22 cellular contexts compared by ENCODE assay signal in the genomic region with DNA sequence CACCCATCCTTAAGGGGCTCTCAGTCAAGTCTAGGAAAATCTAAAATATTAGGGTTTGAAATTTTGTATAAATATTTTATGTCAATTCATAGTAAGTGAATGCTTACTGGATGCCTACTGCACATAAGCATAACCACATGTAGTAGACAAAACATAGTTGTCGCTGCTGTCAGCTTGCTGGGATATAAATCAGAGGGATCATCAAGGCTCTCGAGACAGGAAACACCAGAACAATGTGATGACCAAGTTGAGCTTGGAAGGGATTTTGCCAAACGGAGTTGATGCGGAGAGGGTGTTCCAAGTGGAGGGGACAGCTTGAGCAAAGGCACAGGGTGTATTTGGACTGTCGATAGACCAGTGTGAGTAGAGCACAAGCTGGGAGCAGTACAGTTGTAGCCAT.
DNase-seq lines count a peak whose midpoint lies in the region; ATAC-seq, FAIRE-seq and TF ChIP-seq lines count a peak whose summit lies in the region.
"Had no signal": no experiment of that assay in that cellular context is flagged by ENCODE, and none has a peak within 500 bp of the region (broad histone marks: within the 10 kb centered on the region; RNA-seq: fewer than 3 reads in every experiment).

No MANE protein-coding gene starts in this region.

- H3K27me3 ChIP-seq in fibroblast of lung (ENCODE audit: control insufficient read depth, insufficient read depth, low read length) (no peaks in the 10 kb centered on the region), skeletal muscle satellite cell (ENCODE audit: control insufficient read depth, insufficient read depth, low read length) (no peaks in the 10 kb centered on the region)
- H3K27me3 ChIP-seq: neutrophil, upper lobe of left lung had no signal

- H3K4me1 ChIP-seq in fibroblast of lung (ENCODE audit: control insufficient read depth, extremely low read depth, insufficient read depth, low read length) = peaks cover 15% of the 10 kb centered on the region
- H3K4me1 ChIP-seq in skeletal muscle satellite cell (ENCODE audit: control insufficient read depth, insufficient read depth, low read length) = peaks cover 38% of the 10 kb centered on the region
- H3K4me1 ChIP-seq: Caco-2, HAP-1 had no signal

- no peak overlapping the region for H3K9ac ChIP-seq in fibroblast of lung (ENCODE audit: insufficient read depth, low read length)
- peak overlapping the region; percentile 58 for H3K9ac ChIP-seq in skeletal muscle satellite cell (ENCODE audit: low read depth, low read length)

- H3K79me2 ChIP-seq in fibroblast of lung (ENCODE audit: control insufficient read depth, insufficient read depth, low read length) = peaks cover 7% of the 10 kb centered on the region

- DNase-seq in ELR (ENCODE audit: low read depth) (peak; percentile 29), fibroblast of lung (ENCODE audit: low read depth in 2 of 2) (peak; percentile 26 to 60), NCI-H187 treated with DMSO at 0.1 percent for 48 hours (lab: John Stamatoyannopoulos, UW) (no peak), H54 (ENCODE audit: insufficient read length, low spot score) (no peak), DMS153 treated with DMSO at 0.1 percent for 48 hours (lab: John Stamatoyannopoulos, UW; ENCODE audit: unreplicated experiment) (no peak)
- DNase-seq: activated CD4-positive, alpha-beta T cell treated with anti-CD3 and anti-CD28 coated beads, Interleukin-2, amount 50 U/mL, for 1 hour; activated gamma-delta T cell; Caco-2; erythroblast; NCI-H146; NCI-H2171; NCI-H526; Right ventricle myocardium superior; stimulated activated CD8-positive, alpha-beta memory T cell treated with anti-CD3 and anti-CD28 coated beads, Interleukin-4, amount 100 ng/mL, for 48 hours; T-helper 1 cell; upper lobe of left lung had no signal

- TF ChIP-seq CTCF in fibroblast of lung (conservative IDR thresholded peaks at IDR 0.05 in 1 of 2, IDR thresholded peaks at IDR 0.05 in 1 of 2; ENCODE audit: low read depth in 1 of 2, low read length in 2 of 2) = no peak

- TF ChIP-seq POLR2A in H54 (IDR thresholded peaks at IDR 0.05; ENCODE audit: low read depth, low read length) = no peak

- H3K4me2 ChIP-seq in fibroblast of lung (ENCODE audit: extremely low read depth, insufficient read depth, low read length) (no peak overlapping the region), skeletal muscle satellite cell (ENCODE audit: low read length) (no peak overlapping the region)

- no peak overlapping the region for H2AFZ ChIP-seq in fibroblast of lung (ENCODE audit: low read length)

- H3K4me3 ChIP-seq in fibroblast of lung (replicated peaks in 1 of 4; ENCODE audit: control extremely low read depth in 1 of 4, insufficient read depth in 1 of 4, low read depth in 3 of 4, low read length in 4 of 4) = no peak overlapping the region
- no peak overlapping the region for H3K4me3 ChIP-seq in skeletal muscle satellite cell (ENCODE audit: low read length)
- H3K4me3 ChIP-seq: HAP-1, upper lobe of left lung had no signal

- no peaks in the 10 kb centered on the region for H4K20me1 ChIP-seq in fibroblast of lung (ENCODE audit: control insufficient read depth, extremely low read depth, insufficient read depth, low read length)

- H3K27ac ChIP-seq in fibroblast of lung (ENCODE audit: insufficient read depth, low read length) = peak overlapping the region; percentile 65
- H3K27ac ChIP-seq: upper lobe of left lung had no signal

- ATAC-seq in SK-N-SH treated with all-trans-retinoic acid at 6 μM for 48 hours = peak; percentile 50; the same call in 2 of the 3 replicates
- ATAC-seq in HG03280 (IDR thresholded peaks at IDR 0.05; ENCODE audit: unreplicated experiment) = no peak
- ATAC-seq: HepG2 had no signal

- FAIRE-seq in H54 (lab: Jason Lieb, UNC) = no peak
- FAIRE-seq: HepG2 had no signal

- no peaks in the 10 kb centered on the region for H3K36me3 ChIP-seq in fibroblast of lung (ENCODE audit: control insufficient read depth, insufficient read depth, low read length)
- H3K36me3 ChIP-seq in skeletal muscle satellite cell (ENCODE audit: insufficient read depth, low read length) = peaks cover 27% of the 10 kb centered on the region
- H3K36me3 ChIP-seq: HAP-1, neutrophil, upper lobe of left lung had no signal

- H3K9me3 ChIP-seq in fibroblast of lung (ENCODE audit: control insufficient read depth, insufficient read depth, low read depth, low read length) (no peaks in the 10 kb centered on the region), skeletal muscle satellite cell (replicated peaks; ENCODE audit: low read length) (no peaks in the 10 kb centered on the region)
- H3K9me3 ChIP-seq: Caco-2, HAP-1, neutrophil, upper lobe of left lung had no signal

TF ChIP-seq in SK-N-SH treated with all-trans-retinoic acid at 6 μM for 48 hours, 23 proteins besides CTCF, POLR2A, EP300 and RAD21:
- TF ChIP-seq, protein P1, sequence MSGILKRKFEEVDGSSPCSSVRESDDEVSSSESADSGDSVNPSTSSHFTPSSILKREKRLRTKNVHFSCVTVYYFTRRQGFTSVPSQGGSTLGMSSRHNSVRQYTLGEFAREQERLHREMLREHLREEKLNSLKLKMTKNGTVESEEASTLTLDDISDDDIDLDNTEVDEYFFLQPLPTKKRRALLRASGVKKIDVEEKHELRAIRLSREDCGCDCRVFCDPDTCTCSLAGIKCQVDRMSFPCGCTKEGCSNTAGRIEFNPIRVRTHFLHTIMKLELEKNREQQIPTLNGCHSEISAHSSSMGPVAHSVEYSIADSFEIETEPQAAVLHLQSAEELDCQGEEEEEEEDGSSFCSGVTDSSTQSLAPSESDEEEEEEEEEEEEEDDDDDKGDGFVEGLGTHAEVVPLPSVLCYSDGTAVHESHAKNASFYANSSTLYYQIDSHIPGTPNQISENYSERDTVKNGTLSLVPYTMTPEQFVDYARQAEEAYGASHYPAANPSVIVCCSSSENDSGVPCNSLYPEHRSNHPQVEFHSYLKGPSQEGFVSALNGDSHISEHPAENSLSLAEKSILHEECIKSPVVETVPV (CRISPR knock-in tag; IDR thresholded peaks at IDR 0.05) = no peak
- TF ChIP-seq TOX (CRISPR knock-in tag; IDR thresholded peaks at IDR 0.05; ENCODE audit: borderline replicate concordance) (no peak), ZNF565 (CRISPR knock-in tag; conservative IDR thresholded peaks at IDR 0.05; ENCODE audit: low read depth) (no peak), ZNF70 (CRISPR knock-in tag; IDR thresholded peaks at IDR 0.05) (no peak)

Comparison
In these comparisons a context has a peak if more than half of its experiments do, and no peak if none do; other contexts are left out.
1. DNase-seq: peak in ELR (single experiment) and fibroblast of lung (2 of 2); none in NCI-H187 treated with DMSO at 0.1 percent for 48 hours (single experiment), H54 (single experiment) and DMS153 treated with DMSO at 0.1 percent for 48 hours (single experiment).